In the genomic region with DNA sequence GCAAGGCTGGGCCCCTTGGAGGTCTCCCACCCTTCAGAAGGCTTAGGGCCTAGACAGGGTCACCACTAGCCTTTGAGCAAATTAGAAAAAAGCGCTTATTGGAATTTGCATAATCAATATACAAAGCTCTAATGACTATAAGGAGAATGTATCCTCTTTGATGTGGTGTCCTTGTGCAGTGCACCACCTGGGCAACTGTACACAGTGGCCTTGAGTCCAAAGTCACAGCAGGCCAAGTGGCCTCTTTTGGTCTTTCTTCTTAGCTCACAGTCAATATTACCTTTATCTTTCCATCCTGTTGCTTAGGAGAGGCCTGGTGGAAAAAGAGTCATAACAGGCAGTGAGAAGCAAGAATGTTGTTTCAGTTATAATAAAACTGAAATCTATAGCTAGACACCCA, we compare ENCODE assay signal across 22 cellular contexts.
"Had no signal": no experiment of that assay in that cellular context is flagged by ENCODE, and none has a peak within 500 bp of the region (broad histone marks: within the 10 kb centered on the region; RNA-seq: fewer than 3 reads in every experiment).

No MANE protein-coding gene starts in this region.

- H3K4me3 ChIP-seq: Peyer's patch had no signal

- H3K4me1 ChIP-seq: Peyer's patch had no signal

- H3K4me1 Mint-ChIP-seq: activated CD4-positive, alpha-beta T cell treated with anti-CD3 and anti-CD28 coated beads, Interleukin-2, amount 10 ng/mL, durations not matched to agents 7 days and 5 days; T-cell had no signal

- ATAC-seq: activated T-cell treated with anti-CD3 and anti-CD28 coated beads, Interleukin-2, amount 50 U/mL, for 4 hours; T-cell had no signal

- FAIRE-seq: TTC549 had no signal

- H3K9me3 Mint-ChIP-seq: activated CD4-positive, alpha-beta memory T cell treated with anti-CD3 and anti-CD28 coated beads for 36 hours; activated naive CD4-positive, alpha-beta T cell treated with anti-CD3 and anti-CD28 coated beads for 36 hours; activated T-cell treated with anti-CD3 and anti-CD28 coated beads, Interleukin-2, amount 50 U/mL, for 4 hours; T-cell had no signal

- H3K36me3 ChIP-seq: brain microvascular endothelial cell, Peyer's patch had no signal

- DNase-seq: activated CD4-positive, alpha-beta memory T cell treated with anti-CD3 and anti-CD28 coated beads for 36 hours; activated CD4-positive, alpha-beta T cell treated with anti-CD3 and anti-CD28 coated beads, Interleukin-2, amount 10 ng/mL, durations not matched to agents 7 days and 5 days; activated CD4-positive, CD25-positive, alpha-beta regulatory T cell; activated CD8-positive, alpha-beta memory T cell treated with anti-CD3 and anti-CD28 coated beads for 24 hours; activated effector memory CD4-positive, alpha-beta T cell treated with anti-CD3 and anti-CD28 coated beads, Interleukin-2, amount 50 U/mL, for 16 hours; activated naive CD4-positive, alpha-beta T cell treated with anti-CD3 and anti-CD28 coated beads for 36 hours; activated T-cell treated with anti-CD3 and anti-CD28 coated beads, Interleukin-2, amount 50 U/mL, for 4 hours; brain microvascular endothelial cell; cerebellar nuclear complex; KG1; NCI-H1092; NCI-H1417; NCI-H1930; NCI-H2171 treated with DMSO at 0.1 percent for 48 hours; NCI-H226; Peyer's patch; SIG-M5; T-cell; T-helper 2 cell; T1000 had no signal

- H3K9me3 ChIP-seq: Peyer's patch had no signal

- H3K27me3 ChIP-seq: brain microvascular endothelial cell, Peyer's patch had no signal

- H3K4me3 Mint-ChIP-seq: activated CD4-positive, alpha-beta memory T cell treated with anti-CD3 and anti-CD28 coated beads for 36 hours; activated CD4-positive, alpha-beta T cell treated with anti-CD3 and anti-CD28 coated beads, Interleukin-2, amount 10 ng/mL, durations not matched to agents 7 days and 5 days; activated naive CD4-positive, alpha-beta T cell treated with anti-CD3 and anti-CD28 coated beads for 36 hours; activated naive CD8-positive, alpha-beta T cell; activated T-cell treated with anti-CD3 and anti-CD28 coated beads, Interleukin-2, amount 50 U/mL, for 4 hours; T-cell had no signal

- H3K27me3 Mint-ChIP-seq: activated CD4-positive, alpha-beta memory T cell treated with anti-CD3 and anti-CD28 coated beads for 36 hours; activated naive CD8-positive, alpha-beta T cell; T-cell had no signal

- H3K27ac ChIP-seq: brain microvascular endothelial cell, Peyer's patch had no signal

- H3K36me3 Mint-ChIP-seq: activated CD4-positive, alpha-beta memory T cell treated with anti-CD3 and anti-CD28 coated beads for 36 hours; T-cell had no signal

- H3K27ac Mint-ChIP-seq: activated CD4-positive, alpha-beta memory T cell treated with anti-CD3 and anti-CD28 coated beads for 36 hours; activated naive CD4-positive, alpha-beta T cell treated with anti-CD3 and anti-CD28 coated beads for 36 hours; activated naive CD8-positive, alpha-beta T cell; T-cell had no signal
